23 cellular contexts compared by ENCODE assay signal in the genomic region with DNA sequence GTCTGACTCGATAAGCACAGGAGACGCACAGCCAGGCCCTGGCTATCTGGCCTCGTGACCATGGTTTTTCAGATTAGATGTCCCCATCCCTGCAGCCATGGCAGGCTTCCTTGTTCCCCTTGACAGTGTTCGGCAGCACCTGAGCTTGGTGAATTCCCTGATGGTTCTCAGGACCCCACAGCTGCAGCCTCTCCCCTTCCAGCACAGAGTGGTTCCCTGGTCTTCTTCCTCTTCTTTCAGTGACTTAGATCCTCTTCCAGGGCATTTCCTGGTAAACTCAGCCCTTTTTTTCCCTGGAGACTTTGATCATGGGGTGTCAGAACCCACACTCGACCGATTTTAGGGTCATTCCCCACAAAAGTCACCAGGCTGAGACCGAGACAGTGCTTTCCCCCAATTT. TPM values are rescaled to one million over a fixed set of nuclear protein-coding genes. Genes with fewer than 3 reads are reported as not detected.
"Had no signal": no experiment of that assay in that cellular context is flagged by ENCODE, and none has a peak within 500 bp of the region (broad histone marks: within the 10 kb centered on the region; RNA-seq: fewer than 3 reads in every experiment).

No MANE protein-coding gene starts in this region.

- FAIRE-seq: colon, kidney, small intestine, urothelium cell line had no signal

- H3K36me3 Mint-ChIP-seq: naive B cell, type B pancreatic cell had no signal

- H3K9me3 ChIP-seq: esophagus squamous epithelium, gastroesophageal sphincter, neutrophil, suprapubic skin, thyroid gland had no signal

- H3K9me3 Mint-ChIP-seq: dendritic cell treated with granulocyte-macrophage colony-stimulating factor and Interleukin-4, amounts not matched to agents 40 ng/mL and 50 ng/mL, for 4 days; naive B cell; nephron; type B pancreatic cell had no signal

- H3K27ac Mint-ChIP-seq: dendritic cell treated with granulocyte-macrophage colony-stimulating factor and Interleukin-4, amounts not matched to agents 40 ng/mL and 50 ng/mL, for 4 days; naive B cell; type B pancreatic cell had no signal

- H3K36me3 ChIP-seq: esophagus squamous epithelium, gastroesophageal sphincter, neutrophil, suprapubic skin, thyroid gland had no signal

- H3K4me3 ChIP-seq: esophagus squamous epithelium, gastroesophageal sphincter, hepatocyte, suprapubic skin, thyroid gland had no signal

- H3K4me2 ChIP-seq: hepatocyte had no signal

- H3K27me3 ChIP-seq: esophagus squamous epithelium, gastroesophageal sphincter, hepatocyte, thyroid gland had no signal

- H3K4me3 Mint-ChIP-seq: dendritic cell treated with granulocyte-macrophage colony-stimulating factor and Interleukin-4, amounts not matched to agents 40 ng/mL and 50 ng/mL, for 4 days; nephron; type B pancreatic cell had no signal

- H3K79me2 ChIP-seq: hepatocyte had no signal

- H3K27ac ChIP-seq: esophagus squamous epithelium, gastroesophageal sphincter, hepatocyte, neutrophil, suprapubic skin, thyroid gland had no signal

- H3K4me1 Mint-ChIP-seq: naive B cell had no signal

- DNase-seq: esophagus squamous epithelium; foreskin fibroblast; kidney; left cardiac atrium; mesendoderm; naive B cell; small intestine; stimulated activated CD4-positive, alpha-beta T cell treated with anti-CD3 and anti-CD28 coated beads, Interleukin-12 subunit alpha, Interleukin-12 subunit beta, amount 100 ng/mL, for 4 hours; stimulated activated naive CD4-positive, alpha-beta T cell; thyroid gland had no signal

- H3K4me1 ChIP-seq: esophagus squamous epithelium, suprapubic skin, thyroid gland had no signal

- H2AFZ ChIP-seq: hepatocyte had no signal

RNA-seq across cellular contexts. Expression of a gene that starts 14.5 kb away (rescaled TPM):
- total RNA-seq: left cardiac atrium, lung microvascular endothelial cell, osteocyte, pulmonary artery endothelial cell had no signal
- polyA plus RNA-seq: hepatocyte, liver had no signal

RNA-seq across cellular contexts. Expression of a gene that starts 41.1 kb away (rescaled TPM):
- total RNA-seq: osteocyte had no signal
